In the genomic region with DNA sequence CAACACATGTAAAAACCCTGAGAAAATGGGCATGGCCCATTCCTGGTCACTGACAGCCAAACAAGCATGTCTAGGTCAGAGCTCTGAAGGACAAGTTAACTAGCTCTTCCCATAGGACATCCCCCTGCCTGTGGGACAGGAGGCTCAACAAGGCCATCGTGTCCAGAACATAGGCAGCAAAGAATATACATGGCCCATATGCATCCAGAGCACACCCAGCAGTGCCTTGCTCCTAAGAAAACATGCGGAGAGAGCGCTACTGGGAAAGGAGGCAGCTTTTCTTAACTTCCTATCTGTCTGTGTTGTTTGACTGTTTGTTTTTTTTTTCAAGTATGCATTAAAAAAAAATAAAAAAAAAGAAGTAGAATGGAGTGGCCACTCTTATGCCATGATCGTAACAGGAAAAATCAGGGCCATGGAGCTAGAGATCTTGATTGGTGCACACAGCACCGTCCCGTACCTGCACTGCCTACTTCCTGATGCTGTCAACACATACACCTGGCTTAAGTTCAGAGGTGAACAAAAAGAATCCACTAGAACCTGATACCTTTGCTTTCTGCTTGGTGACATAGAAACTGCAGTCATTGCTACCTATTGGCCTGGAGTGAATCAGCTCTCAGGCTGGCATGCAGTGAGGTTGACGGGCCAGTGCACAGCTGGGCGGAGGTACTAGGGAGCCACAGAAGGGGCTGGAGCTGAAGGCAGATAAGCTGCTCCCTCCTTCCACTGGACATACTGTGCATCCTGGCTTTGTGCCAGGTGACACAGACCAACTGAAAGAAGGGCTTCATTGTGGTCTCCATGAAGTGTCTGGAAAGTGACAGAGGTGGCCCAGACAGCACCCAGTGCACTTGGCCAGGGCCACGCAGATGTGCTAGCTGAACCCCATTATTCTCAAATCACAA, we compare ENCODE assay signal across 25 cellular contexts. TPM values are rescaled to one million over a fixed set of nuclear protein-coding genes. Genes with fewer than 3 reads are reported as not detected.
"Had no signal": no experiment of that assay in that cellular context is flagged by ENCODE, and none has a peak within 500 bp of the region (broad histone marks: within the 10 kb centered on the region; RNA-seq: fewer than 3 reads in every experiment).

No MANE protein-coding gene starts in this region.

- H3K27me3 Mint-ChIP-seq: naive B cell had no signal

- H3K27ac ChIP-seq: coronary artery, esophagus squamous epithelium, gastrocnemius medialis, heart right ventricle, left lung, lower lobe of right lung had no signal

- ATAC-seq: esophagus mucosa, gastrocnemius medialis, heart right ventricle, left cardiac atrium, left lung, left ventricle myocardium superior, lower lobe of right lung, mucosa of descending colon had no signal

- H3K4me3 Mint-ChIP-seq: mesothelial cell of epicardium, naive B cell had no signal

- H3K27me3 ChIP-seq: dorsolateral prefrontal cortex, esophagus squamous epithelium, gastrocnemius medialis, heart right ventricle, left lung had no signal

- DNase-seq: dermis blood vessel endothelial cell; effector CD4-positive, alpha-beta T cell; effector memory CD4-positive, alpha-beta T cell; esophagus squamous epithelium; foreskin melanocyte; gastrocnemius medialis; glutamatergic neuron; heart right ventricle; hippocampal formation; left cardiac atrium; left lung; left ventricle myocardium superior; lower lobe of right lung; mesenchymal stem cell; mucosa of descending colon; naive B cell had no signal

- H3K27ac Mint-ChIP-seq: mesothelial cell of epicardium had no signal

- H3K4me1 ChIP-seq: esophagus squamous epithelium, gastrocnemius medialis, heart right ventricle, left lung, lower lobe of right lung had no signal

- H3K9me3 ChIP-seq: esophagus squamous epithelium, gastrocnemius medialis, heart right ventricle, left lung, lower lobe of right lung, mucosa of descending colon had no signal

- H3K4me3 ChIP-seq: coronary artery, dorsolateral prefrontal cortex, esophagus squamous epithelium, gastrocnemius medialis, heart right ventricle, left lung, lower lobe of right lung, mucosa of descending colon had no signal

- FAIRE-seq: colon, endothelial cell of umbilical vein, islet of Langerhans, keratinocyte had no signal

- H3K9me3 Mint-ChIP-seq: mesothelial cell of epicardium, naive B cell had no signal

RNA-seq across cellular contexts. Expression of a gene that starts 12.6 kb away (rescaled TPM):
- total RNA-seq: mesenteric fat pad had no signal
